In genomic region chr12:110124184-110124995, GRCh38 we compare ENCODE assay signal across 1 cellular context.
TF ChIP-seq lines count a peak whose summit lies in the region.

TSS of gene IFT81 (plus strand) at chr12:110124357. CDS start at chr12:110127381, 3,024 bp downstream.

TF ChIP-seq in IMR-90, 13 proteins besides CTCF, POLR2A, EP300 and RAD21 (continued from another document):
- TF ChIP-seq ELK1 (IDR thresholded peaks at IDR 0.05; ENCODE audit: borderline replicate concordance, low read depth, low read length) = no peak
